ENCODE assay signal across 1 cellular context in genomic region chr19:1943661-1944087, GRCh38.
TF ChIP-seq lines count a peak whose summit lies in the region.

No MANE protein-coding gene starts in this region.

TF ChIP-seq in H1, 55 proteins besides CTCF, POLR2A, EP300 and RAD21:
- no peak for TF ChIP-seq TBP (IDR thresholded peaks at IDR 0.05; ENCODE audit: low read depth, low read length)
- no peak for TF ChIP-seq SIN3A (conservative IDR thresholded peaks at IDR 0.05 in 1 of 2, IDR thresholded peaks at IDR 0.05 in 1 of 2; ENCODE audit: low read depth in 1 of 2, low read length in 2 of 2)
- TF ChIP-seq CBX5 (IDR thresholded peaks at IDR 0.05; ENCODE audit: low read depth, low read length), result no peak
- no peak for TF ChIP-seq SUZ12 (IDR thresholded peaks at IDR 0.05; ENCODE audit: low read length)
- TF ChIP-seq MAX (IDR thresholded peaks at IDR 0.05), result no peak
- no peak for TF ChIP-seq MAFK (IDR thresholded peaks at IDR 0.05; ENCODE audit: low read depth, low read length)
- TF ChIP-seq SIX5 (IDR thresholded peaks at IDR 0.05; ENCODE audit: low read depth, low read length), result no peak
- TF ChIP-seq CBX8 (IDR thresholded peaks at IDR 0.05; ENCODE audit: borderline replicate concordance, low read depth, low read length), result no peak
- TF ChIP-seq CHD7 (IDR thresholded peaks at IDR 0.05; ENCODE audit: insufficient replicate concordance, low read length), result no peak
- TF ChIP-seq TCF12 (IDR thresholded peaks at IDR 0.05; ENCODE audit: low read depth, low read length), result no peak
- TF ChIP-seq ATF2 (IDR thresholded peaks at IDR 0.05; ENCODE audit: low read length), result no peak
- TF ChIP-seq TAF7 (optimal IDR thresholded peaks at IDR 0.05; ENCODE audit: borderline replicate concordance, low read depth, low read length), result no peak
- no peak for TF ChIP-seq RXRA (IDR thresholded peaks at IDR 0.05; ENCODE audit: insufficient read depth, low read depth, low read length)
- TF ChIP-seq HDAC2 (IDR thresholded peaks at IDR 0.05; ENCODE audit: borderline replicate concordance in 1 of 2, low read depth in 2 of 2, low read length in 2 of 2), result no peak
- TF ChIP-seq KDM5A (IDR thresholded peaks at IDR 0.05; ENCODE audit: low read length), result no peak
- TF ChIP-seq RFX5 (IDR thresholded peaks at IDR 0.05; ENCODE audit: borderline replicate concordance, low read depth, low read length), result no peak
- no peak for TF ChIP-seq SRF (IDR thresholded peaks at IDR 0.05; ENCODE audit: low read depth, low read length)
- TF ChIP-seq ASH2L (IDR thresholded peaks at IDR 0.05; ENCODE audit: low read length), result no peak
- TF ChIP-seq CHD1 (IDR thresholded peaks at IDR 0.05; ENCODE audit: low read depth, low read length), result no peak
